In the genomic region with DNA sequence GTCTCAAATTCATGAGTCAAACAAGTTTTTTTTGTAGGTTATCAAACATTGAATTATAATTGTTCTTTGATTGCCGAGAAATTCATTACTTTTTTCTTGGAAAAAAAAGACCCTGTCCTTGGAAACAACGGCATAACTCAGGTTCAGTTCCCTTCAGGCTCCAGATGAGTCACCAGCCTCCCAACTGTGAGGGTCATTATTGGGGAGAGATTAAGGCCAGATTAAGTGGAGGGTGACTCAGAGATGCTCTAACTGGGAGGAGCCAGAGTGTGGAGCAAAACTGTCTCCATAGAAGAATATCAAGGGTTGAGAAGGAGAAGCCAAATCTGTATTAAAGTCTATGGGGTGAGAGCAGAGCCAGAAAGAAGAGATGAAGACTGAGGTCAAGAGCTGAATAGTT, we compare ENCODE assay signal across 1 cellular context.
TF ChIP-seq lines count a peak whose summit lies in the region.

No MANE protein-coding gene starts in this region.

TF ChIP-seq in HEK293T, 16 proteins besides CTCF, POLR2A, EP300 and RAD21 (continued from another document):
- TF ChIP-seq, protein P1, sequence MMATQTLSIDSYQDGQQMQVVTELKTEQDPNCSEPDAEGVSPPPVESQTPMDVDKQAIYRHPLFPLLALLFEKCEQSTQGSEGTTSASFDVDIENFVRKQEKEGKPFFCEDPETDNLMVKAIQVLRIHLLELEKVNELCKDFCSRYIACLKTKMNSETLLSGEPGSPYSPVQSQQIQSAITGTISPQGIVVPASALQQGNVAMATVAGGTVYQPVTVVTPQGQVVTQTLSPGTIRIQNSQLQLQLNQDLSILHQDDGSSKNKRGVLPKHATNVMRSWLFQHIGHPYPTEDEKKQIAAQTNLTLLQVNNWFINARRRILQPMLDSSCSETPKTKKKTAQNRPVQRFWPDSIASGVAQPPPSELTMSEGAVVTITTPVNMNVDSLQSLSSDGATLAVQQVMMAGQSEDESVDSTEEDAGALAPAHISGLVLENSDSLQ (IDR thresholded peaks at IDR 0.05), result no peak
- TF ChIP-seq BHLHE40 (IDR thresholded peaks at IDR 0.05; ENCODE audit: borderline replicate concordance), result no peak
- no peak for TF ChIP-seq LEF1 (IDR thresholded peaks at IDR 0.05; ENCODE audit: borderline replicate concordance)
- no peak for TF ChIP-seq NFRKB (IDR thresholded peaks at IDR 0.05)
- no peak for TF ChIP-seq FOXA1 (IDR thresholded peaks at IDR 0.05)
- TF ChIP-seq L3MBTL2 (conservative IDR thresholded peaks at IDR 0.05), result no peak
- TF ChIP-seq FOXM1 (IDR thresholded peaks at IDR 0.05; ENCODE audit: borderline replicate concordance), result no peak
- no peak for TF ChIP-seq ELF4 (IDR thresholded peaks at IDR 0.05)
- no peak for TF ChIP-seq ZNF384 (IDR thresholded peaks at IDR 0.05)
- TF ChIP-seq CTBP1 (IDR thresholded peaks at IDR 0.05; ENCODE audit: borderline replicate concordance), result no peak
- TF ChIP-seq ARNT (IDR thresholded peaks at IDR 0.05), result no peak
- TF ChIP-seq FOXK2 (IDR thresholded peaks at IDR 0.05), result no peak
- TF ChIP-seq SP1 (IDR thresholded peaks at IDR 0.05), result no peak
- no peak for TF ChIP-seq TARDBP (IDR thresholded peaks at IDR 0.05)
- no peak for TF ChIP-seq HDGF (IDR thresholded peaks at IDR 0.05; ENCODE audit: borderline replicate concordance)
